ENCODE assay signal across 1 cellular context in genomic region chrX:52261463-52262194, GRCh38.
TF ChIP-seq lines count a peak whose summit lies in the region.

No MANE protein-coding gene starts in this region.

TF ChIP-seq in GM12878, 131 proteins besides CTCF, POLR2A, EP300 and RAD21 (continued from another document and continues in another):
- TF ChIP-seq ZBTB40 (IDR thresholded peaks at IDR 0.05; ENCODE audit: borderline replicate concordance), result peak; percentile 91
- 0 out of 2 replicates have a peak, but pooled peaks have one; percentile 16 for TF ChIP-seq CBFB (IDR thresholded peaks at IDR 0.05; ENCODE audit: low read depth)
- no peak for TF ChIP-seq BCL3 (IDR thresholded peaks at IDR 0.05; ENCODE audit: borderline replicate concordance, insufficient read depth, low read depth, low read length, poor library complexity, severe bottlenecking)
- TF ChIP-seq NFIC (IDR thresholded peaks at IDR 0.05; ENCODE audit: low read depth, low read length), result peak; percentile 72
- no peak; a peak in 1 of 4 replicates for TF ChIP-seq IKZF2 (IDR thresholded peaks at IDR 0.05)
- peak; percentile 76 for TF ChIP-seq SKIL (IDR thresholded peaks at IDR 0.05; ENCODE audit: low read depth, poor library complexity, severe bottlenecking)
- TF ChIP-seq PKNOX1 (IDR thresholded peaks at IDR 0.05), result peak; percentile 97
- peak; percentile 65 for TF ChIP-seq SP1 (IDR thresholded peaks at IDR 0.05; ENCODE audit: low read depth, low read length)
- peak; percentile 57 for TF ChIP-seq MEF2B (IDR thresholded peaks at IDR 0.05; ENCODE audit: partially characterized antibody, poor library complexity, severe bottlenecking)
- TF ChIP-seq REST (IDR thresholded peaks at IDR 0.05; ENCODE audit: low read depth, low read length), result no peak
- no peak for TF ChIP-seq RAD51 (IDR thresholded peaks at IDR 0.05)
- TF ChIP-seq PRDM15 (CRISPR knock-in tag; IDR thresholded peaks at IDR 0.05), result no peak
- no peak for TF ChIP-seq RBBP5 (conservative IDR thresholded peaks at IDR 0.05)
- TF ChIP-seq USF1 (IDR thresholded peaks at IDR 0.05; ENCODE audit: borderline replicate concordance, extremely low read length, insufficient read depth, low read depth, low read length), result no peak
- peak; percentile 88; the same call in 1 of the 2 replicates for TF ChIP-seq STAT1 (conservative IDR thresholded peaks at IDR 0.05)
- TF ChIP-seq YY1 (IDR thresholded peaks at IDR 0.05; ENCODE audit: low read depth, low read length), result peak; percentile 77; the same call in 1 of the 2 replicates
- peak; percentile 73; the same call in 1 of the 2 replicates for TF ChIP-seq MXI1 (IDR thresholded peaks at IDR 0.05; ENCODE audit: low read depth, low read length)
- TF ChIP-seq SMAD1 (IDR thresholded peaks at IDR 0.05; ENCODE audit: low read depth, partially characterized antibody), result no peak
- TF ChIP-seq SMAD5 (IDR thresholded peaks at IDR 0.05; ENCODE audit: low read depth), result no peak
- peak; percentile 39; the same call in 1 of the 2 replicates for TF ChIP-seq HCFC1 (IDR thresholded peaks at IDR 0.05; ENCODE audit: low read length)
- no peak for TF ChIP-seq E2F4 (IDR thresholded peaks at IDR 0.05; ENCODE audit: low read depth, low read length)
- TF ChIP-seq NR2F1 (conservative IDR thresholded peaks at IDR 0.05), result peak; percentile 44; the same call in 1 of the 2 replicates
- TF ChIP-seq ZNF687 (IDR thresholded peaks at IDR 0.05), result no peak
- TF ChIP-seq EED (IDR thresholded peaks at IDR 0.05; ENCODE audit: low read depth), result peak; percentile 39; the same call in 1 of the 2 replicates
- TF ChIP-seq LARP7 (IDR thresholded peaks at IDR 0.05), result no peak; the same call in none of the 2 replicates
- peak; percentile 97 for TF ChIP-seq RELB (IDR thresholded peaks at IDR 0.05; ENCODE audit: low read depth)
- no peak; a peak in 1 of 4 replicates for TF ChIP-seq CEBPB (IDR thresholded peaks at IDR 0.05; ENCODE audit: borderline replicate concordance in 1 of 2, low read depth in 2 of 2, low read length in 2 of 2)
- TF ChIP-seq RCOR1 (conservative IDR thresholded peaks at IDR 0.05; ENCODE audit: low read depth, low read length), result no peak
